In the genomic region with DNA sequence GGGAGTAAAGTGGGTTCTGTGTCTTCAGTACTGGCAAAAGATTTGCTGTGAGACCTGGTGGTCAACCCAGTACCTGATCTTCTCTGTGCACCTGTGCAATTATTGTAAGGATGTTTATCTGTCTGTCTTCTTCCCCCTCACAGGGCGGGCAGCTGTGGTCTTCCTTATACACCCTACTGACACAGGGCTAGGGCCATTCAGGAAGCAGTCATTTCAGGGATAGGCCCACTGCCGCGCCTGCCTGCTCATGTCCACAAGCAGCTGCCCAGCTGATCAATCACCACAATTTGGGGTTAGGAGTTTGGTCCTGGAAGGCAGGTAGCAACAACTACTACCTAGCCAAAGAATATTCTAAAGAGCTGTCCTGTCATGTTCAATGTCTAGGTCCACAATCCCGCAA, we compare ENCODE assay signal across 16 cellular contexts. TPM values are rescaled to one million over a fixed set of nuclear protein-coding genes. Genes with fewer than 3 reads are reported as not detected.
A peak's percentile ranks its signal among the peaks of the same experiment; 100 is the strongest.
DNase-seq lines count a peak whose midpoint lies in the region; ATAC-seq, FAIRE-seq and TF ChIP-seq lines count a peak whose summit lies in the region.
"Had no signal": no experiment of that assay in that cellular context is flagged by ENCODE, and none has a peak within 500 bp of the region (broad histone marks: within the 10 kb centered on the region; RNA-seq: fewer than 3 reads in every experiment).

No MANE protein-coding gene starts in this region.

- no peak for TF ChIP-seq CTCF in pancreas (IDR thresholded peaks at IDR 0.05)

- H3K36me3 ChIP-seq in CD4-positive, CD25-positive, alpha-beta regulatory T cell (ENCODE audit: control insufficient read depth, insufficient read depth, low read length) = no peaks in the 10 kb centered on the region
- H3K36me3 ChIP-seq in pancreas = no peaks in the 10 kb centered on the region
- H3K36me3 ChIP-seq: BLaER1, HAP-1 had no signal

- DNase-seq in CD4-positive, CD25-positive, alpha-beta regulatory T cell = no peak
- no peak for DNase-seq in activated naive CD8-positive, alpha-beta T cell treated with anti-CD3 and anti-CD28 coated beads, Interleukin-2, amount 50 U/mL, for 24 hours
- DNase-seq in naive B cell (no peak), LoVo (ENCODE audit: low spot score) (no peak), pancreas (no peak)
- DNase-seq: activated CD4-positive, CD25-positive, alpha-beta regulatory T cell treated with anti-CD3 and anti-CD28 coated beads, Interleukin-2, amount 50 U/mL, for 72 hours; GDM1; MV-4-11; stimulated activated CD4-positive, alpha-beta T cell treated with anti-CD3 and anti-CD28 coated beads, Interleukin-4, amount 100 ng/mL, for 24 hours; stimulated activated naive CD8-positive, alpha-beta T cell treated with anti-CD3 and anti-CD28 coated beads, Interleukin-15, amount 100 ng/mL, for 72 hours had no signal

- no peaks in the 10 kb centered on the region for H3K9me3 Mint-ChIP-seq in CD4-positive, CD25-positive, alpha-beta regulatory T cell
- H3K9me3 Mint-ChIP-seq in IgD-negative memory B cell (no peaks in the 10 kb centered on the region), naive B cell (no peaks in the 10 kb centered on the region)
- H3K9me3 Mint-ChIP-seq in activated naive CD8-positive, alpha-beta T cell treated with anti-CD3 and anti-CD28 coated beads, Interleukin-2, amount 50 U/mL, for 24 hours = no peaks in the 10 kb centered on the region
- H3K9me3 Mint-ChIP-seq: dendritic cell treated with granulocyte-macrophage colony-stimulating factor and Interleukin-4, amounts not matched to agents 40 ng/mL and 50 ng/mL, for 4 days; stimulated activated naive CD8-positive, alpha-beta T cell treated with anti-CD3 and anti-CD28 coated beads, Interleukin-15, amount 100 ng/mL, for 72 hours had no signal

- H3K36me3 Mint-ChIP-seq in CD4-positive, CD25-positive, alpha-beta regulatory T cell = peaks cover 3% of the 10 kb centered on the region
- peaks cover under 1% of the 10 kb centered on the region for H3K36me3 Mint-ChIP-seq in IgD-negative memory B cell
- no peaks in the 10 kb centered on the region for H3K36me3 Mint-ChIP-seq in activated naive CD8-positive, alpha-beta T cell treated with anti-CD3 and anti-CD28 coated beads, Interleukin-2, amount 50 U/mL, for 24 hours (ENCODE audit: low read depth)
- H3K36me3 Mint-ChIP-seq in naive B cell = no peaks in the 10 kb centered on the region

- no peak for ATAC-seq in CD4-positive, CD25-positive, alpha-beta regulatory T cell (ENCODE audit: low read depth in 2 of 2)
- ATAC-seq in activated naive CD8-positive, alpha-beta T cell treated with anti-CD3 and anti-CD28 coated beads, Interleukin-2, amount 50 U/mL, for 24 hours = no peak
- ATAC-seq in naive B cell (ENCODE audit: low read depth in 2 of 2) (no peak), pancreas (no peak), GM21619 (IDR thresholded peaks at IDR 0.05; ENCODE audit: unreplicated experiment) (no peak), HG02970 (IDR thresholded peaks at IDR 0.05; ENCODE audit: low FRiP score, unreplicated experiment) (no peak)

- H3K4me1 Mint-ChIP-seq in CD4-positive, CD25-positive, alpha-beta regulatory T cell = peaks cover 0 to 46% (median 36%) of the 10 kb centered on the region in 4 donors
- H3K4me1 Mint-ChIP-seq in IgD-negative memory B cell = peaks cover 24 to 37% (median 33%) of the 10 kb centered on the region in 3 donors
- H3K4me1 Mint-ChIP-seq in activated naive CD8-positive, alpha-beta T cell treated with anti-CD3 and anti-CD28 coated beads, Interleukin-2, amount 50 U/mL, for 24 hours = peaks cover 48% of the 10 kb centered on the region
- peaks cover 39 to 53% (median 43%) of the 10 kb centered on the region in 3 donors for H3K4me1 Mint-ChIP-seq in naive B cell

- H3K27me3 Mint-ChIP-seq in CD4-positive, CD25-positive, alpha-beta regulatory T cell = peaks cover 4% of the 10 kb centered on the region
- H3K27me3 Mint-ChIP-seq in IgD-negative memory B cell (peaks cover 2% of the 10 kb centered on the region), naive B cell (no peaks in the 10 kb centered on the region)
- no peaks in the 10 kb centered on the region for H3K27me3 Mint-ChIP-seq in activated naive CD8-positive, alpha-beta T cell treated with anti-CD3 and anti-CD28 coated beads, Interleukin-2, amount 50 U/mL, for 24 hours
- H3K27me3 Mint-ChIP-seq: stimulated activated naive CD8-positive, alpha-beta T cell treated with anti-CD3 and anti-CD28 coated beads, Interleukin-15, amount 100 ng/mL, for 72 hours had no signal

- H3K27ac Mint-ChIP-seq in CD4-positive, CD25-positive, alpha-beta regulatory T cell = peak overlapping the region; percentile 84 to 92 (median 91)
- H3K27ac Mint-ChIP-seq in IgD-negative memory B cell (peak overlapping the region in 2 of 3 donors; percentile 94 to 95), naive B cell (peak overlapping the region in 3 of 6 donors; percentile 51 to 95 (median 86))
- H3K27ac Mint-ChIP-seq in activated naive CD8-positive, alpha-beta T cell treated with anti-CD3 and anti-CD28 coated beads, Interleukin-2, amount 50 U/mL, for 24 hours = peak overlapping the region; percentile 68

- WGBS in pancreas, 2 donors = 96% methylated on average over 4 of the region's 4 CpGs

- peaks cover 44% of the 10 kb centered on the region for H3K4me1 ChIP-seq in CD4-positive, CD25-positive, alpha-beta regulatory T cell (ENCODE audit: control insufficient read depth, insufficient read depth, low read length, poor library complexity, severe bottlenecking)
- H3K4me1 ChIP-seq in pancreas = peaks cover 2 to 31% (median 11%) of the 10 kb centered on the region in 3 donors

- H3K9me3 ChIP-seq in CD4-positive, CD25-positive, alpha-beta regulatory T cell (ENCODE audit: control insufficient read depth in 2 of 2, low read length in 2 of 2) = no peaks in the 10 kb centered on the region
- no peaks in the 10 kb centered on the region for H3K9me3 ChIP-seq in pancreas
- H3K9me3 ChIP-seq: BLaER1, HAP-1 had no signal

- H3K27me3 ChIP-seq in CD4-positive, CD25-positive, alpha-beta regulatory T cell (ENCODE audit: control insufficient read depth, insufficient read depth, low read length) = no peaks in the 10 kb centered on the region
- no peaks in the 10 kb centered on the region for H3K27me3 ChIP-seq in pancreas
- H3K27me3 ChIP-seq: BLaER1 had no signal

- no peak for FAIRE-seq in pancreas (lab: Jason Lieb, UNC)

- peak overlapping the region; percentile 75 for H3K27ac ChIP-seq in CD4-positive, CD25-positive, alpha-beta regulatory T cell (ENCODE audit: insufficient read depth, low read length, poor library complexity, severe bottlenecking)
- no peak overlapping the region for H3K27ac ChIP-seq in pancreas

- H3K4me3 Mint-ChIP-seq in CD4-positive, CD25-positive, alpha-beta regulatory T cell = peak overlapping the region; percentile 88 to 95 (median 90)
- H3K4me3 Mint-ChIP-seq in IgD-negative memory B cell = peak overlapping the region in 3 of 4 donors; percentile 89 to 94 (median 94)
- H3K4me3 Mint-ChIP-seq in activated naive CD8-positive, alpha-beta T cell treated with anti-CD3 and anti-CD28 coated beads, Interleukin-2, amount 50 U/mL, for 24 hours = peak overlapping the region; percentile 78
- H3K4me3 Mint-ChIP-seq in naive B cell = peak overlapping the region in 6 of 8 donors; percentile 80 to 93 (median 91)

- intact Hi-C loops in pancreas (cut with DNase I) = no loop called here

- H3K4me3 ChIP-seq in CD4-positive, CD25-positive, alpha-beta regulatory T cell (ENCODE audit: low read depth, low read length) = no peak overlapping the region
- no peak overlapping the region for H3K4me3 ChIP-seq in pancreas

RNA-seq across cellular contexts. Expression of gene CNNM4, which starts 1.2 kb away (rescaled TPM):
- 11.2 TPM for total RNA-seq in CD4-positive, CD25-positive, alpha-beta regulatory T cell
- 1 to 10 TPM in 3 of 4 donors, under 1 TPM in 1; 0.98 to 3.2 (median 2.6) TPM for polyA plus RNA-seq in CD4-positive, CD25-positive, alpha-beta regulatory T cell
- polyA plus RNA-seq in IgD-negative memory B cell = 7.9 TPM
- polyA plus RNA-seq in naive B cell (ENCODE audit: low read depth in 6 of 6) = 1 to 10 TPM in 5 of 6 donors, not detected in 1; 3.3 to 9.4 (median 6.3) TPM
- total RNA-seq in pancreas = 1 to 10 TPM; 4.8 to 6.9 (median 5.8) TPM
- polyA plus RNA-seq in pancreas = 1 to 10 TPM; 3.3 to 5.6 TPM

RNA-seq across cellular contexts. Expression of gene LMAN2L, which starts 19.7 kb away (rescaled TPM):
- 5.4 TPM for total RNA-seq in CD4-positive, CD25-positive, alpha-beta regulatory T cell
- 10 to 100 TPM; 17.8 to 22.7 (median 20.3) TPM for polyA plus RNA-seq in CD4-positive, CD25-positive, alpha-beta regulatory T cell
- polyA plus RNA-seq in IgD-negative memory B cell (19.1 TPM), naive B cell (ENCODE audit: low read depth in 6 of 6) (10 to 100 TPM in 5 of 6 donors, 1 to 10 TPM in 1; 9.3 to 18.9 (median 16.8) TPM), pancreas (10 to 100 TPM in 1 of 2 donors, 1 to 10 TPM in 1; 6.8 to 12.4 TPM)
- total RNA-seq in pancreas = 10 to 100 TPM in 1 of 6 donors, 1 to 10 TPM in 5; 5.4 to 15.8 (median 6.8) TPM

RNA-seq across cellular contexts. Expression of gene CNNM3, which starts 56.5 kb away (rescaled TPM):
- total RNA-seq in CD4-positive, CD25-positive, alpha-beta regulatory T cell = 33.1 TPM
- 10 to 100 TPM in 2 of 4 donors, 1 to 10 TPM in 2; 4.9 to 14.0 (median 7.9) TPM for polyA plus RNA-seq in CD4-positive, CD25-positive, alpha-beta regulatory T cell
- 3.5 TPM for polyA plus RNA-seq in IgD-negative memory B cell
- 10 to 100 TPM in 1 of 6 donors, 1 to 10 TPM in 5; 4.3 to 16.3 (median 6.1) TPM for polyA plus RNA-seq in naive B cell (ENCODE audit: low read depth in 6 of 6)
- 10 to 100 TPM; 16.8 to 35.1 (median 26.0) TPM for total RNA-seq in pancreas
- 10 to 100 TPM; 13.6 to 15.6 TPM for polyA plus RNA-seq in pancreas
